Comparison of ENCODE assay signal across 14 cellular contexts in the genomic region with DNA sequence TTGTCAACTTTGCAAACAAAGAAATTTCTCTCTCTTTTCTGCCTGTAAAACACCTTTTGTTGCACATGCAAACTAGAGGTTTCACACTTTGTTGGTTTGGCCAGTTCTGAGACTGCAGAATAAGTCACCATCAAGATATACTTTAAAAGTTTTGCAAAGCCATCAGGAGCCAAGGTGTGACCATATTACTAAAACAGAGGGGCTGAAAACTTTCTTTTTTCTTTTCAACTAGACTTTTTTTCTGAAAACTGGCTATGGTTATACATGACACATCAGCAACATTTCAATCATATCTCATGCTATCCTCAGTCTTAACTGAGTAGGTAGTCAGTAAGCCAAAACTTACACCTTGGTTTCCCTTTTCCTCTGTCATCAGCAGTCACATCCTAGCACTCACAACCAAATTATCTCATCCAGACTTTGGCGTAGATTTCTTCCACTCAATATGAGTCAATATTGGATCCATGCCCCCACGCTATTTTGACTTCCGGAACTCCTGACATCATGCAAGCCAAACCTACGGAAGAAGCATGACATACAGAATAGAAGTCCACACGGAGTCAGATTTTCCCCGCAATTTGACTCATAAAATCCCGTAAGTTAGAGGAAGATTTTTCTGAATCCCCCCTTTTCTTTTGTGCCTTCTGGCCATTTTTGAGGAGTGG. TPM values are rescaled to one million over a fixed set of nuclear protein-coding genes. Genes with fewer than 3 reads are reported as not detected.
DNase-seq lines count a peak whose midpoint lies in the region; ATAC-seq and TF ChIP-seq lines count a peak whose summit lies in the region.
"Had no signal": no experiment of that assay in that cellular context is flagged by ENCODE, and none has a peak within 500 bp of the region (broad histone marks: within the 10 kb centered on the region; RNA-seq: fewer than 3 reads in every experiment).

No MANE protein-coding gene starts in this region.

- H3K27me3 ChIP-seq in trophoblast cell (ENCODE audit: insufficient read depth, low read length), result no peaks in the 10 kb centered on the region
- H3K27me3 ChIP-seq: left lung, SJSA1 had no signal

- CTCF ChIA-PET in activated CD8-positive, alpha-beta T cell treated with anti-CD3 and anti-CD28 coated beads for 36 hours (lab: Charles Lee), result interaction anchor here (0.7 to 0.9 kb wide), 2 partner anchors 43 to 99 kb away, joined by 3 read pairs; no protein-coding TSS in a partner anchor

- no peak for TF ChIP-seq CTCF in activated CD8-positive, alpha-beta T cell treated with anti-CD3 and anti-CD28 coated beads for 36 hours (IDR thresholded peaks at IDR 0.05)

- H2BK120ac ChIP-seq in trophoblast cell (ENCODE audit: insufficient read depth, low read length, poor library complexity), result no peak overlapping the region

- no peak overlapping the region for H2BK5ac ChIP-seq in trophoblast cell (ENCODE audit: low read depth, low read length, poor library complexity)

- H3K27ac ChIP-seq in trophoblast cell (ENCODE audit: low read depth, low read length), result no peak overlapping the region
- H3K27ac ChIP-seq: left lung, parathyroid adenoma, SJSA1 had no signal

- POLR2A ChIA-PET in activated CD8-positive, alpha-beta T cell treated with anti-CD3 and anti-CD28 coated beads for 36 hours (lab: Charles Lee), result interaction anchor here (1.0 kb wide), 1 partner anchor 37 kb away, joined by 4 read pairs; no protein-coding TSS in a partner anchor

- H2AFZ ChIP-seq in trophoblast cell (ENCODE audit: insufficient read depth, low read length, poor library complexity), result no peak overlapping the region
- H2AFZ ChIP-seq: parathyroid adenoma had no signal

- no peak overlapping the region for H2BK12ac ChIP-seq in trophoblast cell (ENCODE audit: low read length)

- no peaks in the 10 kb centered on the region for H3K27me3 Mint-ChIP-seq in activated CD8-positive, alpha-beta T cell treated with anti-CD3 and anti-CD28 coated beads for 36 hours
- H3K27me3 Mint-ChIP-seq: IgD-negative memory B cell had no signal

- H3K18ac ChIP-seq in trophoblast cell (ENCODE audit: low read length), result no peak overlapping the region

- intact Hi-C loops in activated CD8-positive, alpha-beta T cell treated with anti-CD3 and anti-CD28 coated beads for 36 hours (cut with micrococcal nuclease), result no loop called here

- peaks cover 36% of the 10 kb centered on the region for H3K4me1 Mint-ChIP-seq in activated CD8-positive, alpha-beta T cell treated with anti-CD3 and anti-CD28 coated beads for 36 hours (ENCODE audit: low read depth)

- H4K91ac ChIP-seq in trophoblast cell (ENCODE audit: low read depth, low read length), result no peak overlapping the region

- no peak overlapping the region for H3K4me2 ChIP-seq in trophoblast cell (ENCODE audit: low read length)

- H3K14ac ChIP-seq in trophoblast cell (ENCODE audit: low read length), result no peak overlapping the region

- WGBS in trophoblast cell (ENCODE audit: extremely low coverage, insufficient coverage, insufficient read length), result no CpG with 5 or more reads among the region's 7 CpGs

- peak overlapping the region; percentile 52 for H3K27ac Mint-ChIP-seq in activated CD8-positive, alpha-beta T cell treated with anti-CD3 and anti-CD28 coated beads for 36 hours
- H3K27ac Mint-ChIP-seq: IgD-negative memory B cell had no signal

- no peak overlapping the region for H3K4ac ChIP-seq in trophoblast cell (ENCODE audit: low read depth, low read length)

- no peak for DNase-seq in activated CD8-positive, alpha-beta T cell treated with anti-CD3 and anti-CD28 coated beads for 36 hours
- DNase-seq in NCI-H146 (lab: John Stamatoyannopoulos, UW), result no peak
- no peak for DNase-seq in DMS114 treated with DMSO at 0.1 percent for 48 hours (lab: John Stamatoyannopoulos, UW; ENCODE audit: unreplicated experiment)
- no peak for DNase-seq in hepatic stellate cell (ENCODE audit: low spot score)
- no peak for DNase-seq in trophoblast cell
- DNase-seq: COR-L47, left lung had no signal

- peak; percentile 58 for ATAC-seq in GM18499 (IDR thresholded peaks at IDR 0.05; ENCODE audit: insufficient read depth, unreplicated experiment)
- ATAC-seq in GM19452 (IDR thresholded peaks at IDR 0.05; ENCODE audit: unreplicated experiment), result peak; percentile 78
- ATAC-seq in HG03045 (IDR thresholded peaks at IDR 0.05; ENCODE audit: unreplicated experiment), result peak; percentile 66
- peak; percentile 79 for ATAC-seq in activated CD8-positive, alpha-beta T cell treated with anti-CD3 and anti-CD28 coated beads for 36 hours
- ATAC-seq: left lung had no signal

- H3K23ac ChIP-seq in trophoblast cell (ENCODE audit: low read length), result no peak overlapping the region

- H4K12ac ChIP-seq in trophoblast cell (ENCODE audit: low read depth, low read length), result no peak overlapping the region

- H3K9me3 ChIP-seq in trophoblast cell (ENCODE audit: insufficient read depth, low read depth, low read length), result no peaks in the 10 kb centered on the region
- H3K9me3 ChIP-seq: left lung, SJSA1 had no signal

- H3K4me3 ChIP-seq in trophoblast cell (ENCODE audit: low read depth, low read length), result no peak overlapping the region
- H3K4me3 ChIP-seq: left lung, SJSA1 had no signal

- no peak overlapping the region for H2AK5ac ChIP-seq in trophoblast cell (ENCODE audit: low read length)

- H3K79me1 ChIP-seq in trophoblast cell (ENCODE audit: low read length), result no peaks in the 10 kb centered on the region

- H3K4me3 Mint-ChIP-seq in activated CD8-positive, alpha-beta T cell treated with anti-CD3 and anti-CD28 coated beads for 36 hours, result no peak overlapping the region

- H3K79me2 ChIP-seq in trophoblast cell (ENCODE audit: control insufficient read depth, insufficient read depth, low read length, poor library complexity), result no peaks in the 10 kb centered on the region
- H3K79me2 ChIP-seq: parathyroid adenoma had no signal

- H3K36me3 ChIP-seq in trophoblast cell (ENCODE audit: control insufficient read depth in 1 of 2, insufficient read depth in 2 of 2, low read length in 2 of 2), result no peaks in the 10 kb centered on the region
- H3K36me3 ChIP-seq: left lung, SJSA1 had no signal

- H3K4me1 ChIP-seq in trophoblast cell (ENCODE audit: control insufficient read depth in 1 of 2, insufficient read depth in 2 of 2, low read length in 2 of 2), result no peaks in the 10 kb centered on the region
- H3K4me1 ChIP-seq: left lung, parathyroid adenoma, SJSA1 had no signal

- no peaks in the 10 kb centered on the region for H3K9me3 Mint-ChIP-seq in activated CD8-positive, alpha-beta T cell treated with anti-CD3 and anti-CD28 coated beads for 36 hours
- H3K9me3 Mint-ChIP-seq: IgD-negative memory B cell had no signal

- no peaks in the 10 kb centered on the region for H3K36me3 Mint-ChIP-seq in activated CD8-positive, alpha-beta T cell treated with anti-CD3 and anti-CD28 coated beads for 36 hours (ENCODE audit: low read depth)

- no peak overlapping the region for H4K8ac ChIP-seq in trophoblast cell (ENCODE audit: low read depth, low read length)

- H3K9ac ChIP-seq in trophoblast cell (ENCODE audit: low read length), result no peak overlapping the region
- H3K9ac ChIP-seq: parathyroid adenoma had no signal

RNA-seq across cellular contexts. Expression of a gene that starts 4.1 kb away (rescaled TPM):
- total RNA-seq in activated CD8-positive, alpha-beta T cell treated with anti-CD3 and anti-CD28 coated beads for 36 hours, result 10 to 100 TPM; 42.7 to 43.6 TPM
- not detected in 2 replicates for polyA plus RNA-seq in trophoblast cell (2013)
- total RNA-seq: cardiac septum, SJSA1 had no signal
- polyA plus RNA-seq: IgD-negative memory B cell had no signal
